In the genomic region with DNA sequence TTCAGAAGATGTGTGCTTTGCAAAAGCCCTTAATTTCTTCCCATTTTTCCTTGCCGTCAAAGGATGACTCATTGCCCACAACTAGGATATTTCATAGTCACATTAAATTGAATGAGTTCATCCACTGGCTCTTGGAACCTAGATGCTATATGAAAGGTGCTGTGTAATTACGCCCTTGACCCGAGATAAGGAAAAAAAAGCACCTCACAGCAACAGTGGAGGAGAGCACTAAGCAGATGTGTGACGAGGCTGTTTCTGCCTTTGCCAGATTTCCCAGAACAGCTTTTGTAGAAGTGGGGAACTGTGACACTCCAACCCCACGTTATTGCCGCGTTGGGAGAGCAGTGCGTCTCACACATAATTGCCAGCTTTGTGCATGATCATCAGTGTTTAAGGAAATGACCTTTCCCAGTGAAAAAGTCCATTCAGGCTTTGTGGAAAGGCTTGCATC, we compare ENCODE assay signal across 20 cellular contexts. TPM values are rescaled to one million over a fixed set of nuclear protein-coding genes. Genes with fewer than 3 reads are reported as not detected.
DNase-seq lines count a peak whose midpoint lies in the region; ATAC-seq and TF ChIP-seq lines count a peak whose summit lies in the region.
"Had no signal": no experiment of that assay in that cellular context is flagged by ENCODE, and none has a peak within 500 bp of the region (broad histone marks: within the 10 kb centered on the region; RNA-seq: fewer than 3 reads in every experiment).

No MANE protein-coding gene starts in this region.

- no peaks in the 10 kb centered on the region for H4K20me1 ChIP-seq in GM23248 (ENCODE audit: insufficient read depth)
- H4K20me1 ChIP-seq: BLaER1 treated with 17β-estradiol and CSF1 and Interleukin-3, amounts not matched to agents 10 nM and 100 nM had no signal

- H3K4me1 ChIP-seq in GM23248 (ENCODE audit: insufficient read depth) (no peaks in the 10 kb centered on the region), upper lobe of left lung (no peaks in the 10 kb centered on the region)
- H3K4me1 ChIP-seq: thyroid gland had no signal

- in situ Hi-C loops in GM23248 (cut with MboI): no loop called here

- H3K4me2 ChIP-seq in GM23248 (ENCODE audit: unreplicated experiment): no peak overlapping the region

- H3K9me3 Mint-ChIP-seq in neural crest cell: peaks cover under 1% of the 10 kb centered on the region
- H3K9me3 Mint-ChIP-seq: activated naive CD4-positive, alpha-beta T cell treated with anti-CD3 and anti-CD28 coated beads, Interleukin-2, amount 50 U/mL, for 72 hours; natural killer cell had no signal

- H3K4me1 Mint-ChIP-seq in neural crest cell: peaks cover 23% of the 10 kb centered on the region
- H3K4me1 Mint-ChIP-seq: activated CD4-positive, alpha-beta T cell treated with anti-CD3 and anti-CD28 coated beads for 36 hours had no signal

- no peak for TF ChIP-seq POLR2A in upper lobe of left lung (IDR thresholded peaks at IDR 0.05)

- DNase-seq in GM23248: peak; percentile 44
- DNase-seq in NCI-H226: peak; percentile 72
- DNase-seq in choroid plexus epithelial cell (ENCODE audit: low read depth): peak; percentile 36
- no peak for DNase-seq in neural crest cell (ENCODE audit: low read depth, low spot score)
- DNase-seq in NCI-H1436 treated with DMSO at 0.1 percent for 48 hours (lab: John Stamatoyannopoulos, UW): no peak
- no peak for DNase-seq in upper lobe of left lung
- no peak for DNase-seq in NCI-H2107 (lab: John Stamatoyannopoulos, UW)
- no peak for DNase-seq in UCSD-AML1 (lab: John Stamatoyannopoulos, UW; ENCODE audit: unreplicated experiment)
- DNase-seq: activated CD4-positive, alpha-beta T cell treated with anti-CD3 and anti-CD28 coated beads for 36 hours; central memory CD4-positive, alpha-beta T cell; hippocampal formation; natural killer cell; NCI-H510A treated with DMSO at 0.1 percent for 48 hours; stimulated activated CD4-positive, alpha-beta T cell treated with anti-CD3 and anti-CD28 coated beads, Interleukin-2, amount 100 ng/mL, for 24 hours; stimulated activated CD8-positive, alpha-beta memory T cell treated with anti-CD3 and anti-CD28 coated beads, Interleukin-4, amount 100 ng/mL, for 48 hours; thyroid gland had no signal

- no peak for TF ChIP-seq EP300 in upper lobe of left lung (IDR thresholded peaks at IDR 0.05)

- H3K27ac ChIP-seq in GM23248 (no peak overlapping the region), upper lobe of left lung (peak overlapping the region in 1 of 4 donors; percentile 22)
- H3K27ac ChIP-seq: thyroid gland had no signal

- 70 to 81% methylated on average over 8 of the region's 8 CpGs for WGBS in GM23248 (ENCODE audit: low coverage in 1 of 2, low lambda C conversion rate in 2 of 2, missing lambda C conversion rate in 2 of 2), 2 experiments
- whole genome bisulfite sequencing in upper lobe of left lung, 2 donors: 74 to 76% methylated on average over 8 of the region's 8 CpGs

- H2AFZ ChIP-seq in GM23248: no peak overlapping the region

- H3K36me3 Mint-ChIP-seq in neural crest cell (ENCODE audit: low read depth): peaks cover under 1% of the 10 kb centered on the region
- H3K36me3 Mint-ChIP-seq: activated naive CD4-positive, alpha-beta T cell treated with anti-CD3 and anti-CD28 coated beads, Interleukin-2, amount 50 U/mL, for 72 hours; natural killer cell had no signal

- ATAC-seq in upper lobe of left lung (ENCODE audit: low FRiP score in 2 of 2): no peak
- ATAC-seq: activated CD4-positive, alpha-beta T cell treated with anti-CD3 and anti-CD28 coated beads for 36 hours; activated naive CD4-positive, alpha-beta T cell treated with anti-CD3 and anti-CD28 coated beads, Interleukin-2, amount 50 U/mL, for 72 hours; left lobe of liver; natural killer cell; Panc1 had no signal

- H3K27me3 ChIP-seq in GM23248 (replicated peaks; ENCODE audit: insufficient read depth) (peaks cover 33% of the 10 kb centered on the region), upper lobe of left lung (no peaks in the 10 kb centered on the region)
- H3K27me3 ChIP-seq: BLaER1 treated with 17β-estradiol and CSF1 and Interleukin-3, amounts not matched to agents 10 nM and 100 nM; thyroid gland had no signal

- no peaks in the 10 kb centered on the region for H3K27me3 Mint-ChIP-seq in neural crest cell (ENCODE audit: low read depth)

- no peaks in the 10 kb centered on the region for H3K79me2 ChIP-seq in GM23248 (ENCODE audit: insufficient read depth)

- H3K4me3 ChIP-seq in GM23248 (no peak overlapping the region), choroid plexus epithelial cell (ENCODE audit: low read depth, low read length) (no peak overlapping the region), upper lobe of left lung (no peak overlapping the region)
- H3K4me3 ChIP-seq: BLaER1 treated with 17β-estradiol and CSF1 and Interleukin-3, amounts not matched to agents 10 nM and 100 nM; thyroid gland had no signal

- H3K9me2 ChIP-seq in GM23248 (ENCODE audit: insufficient read depth): no peaks in the 10 kb centered on the region

- H3K36me3 ChIP-seq in GM23248 (ENCODE audit: low read depth): no peaks in the 10 kb centered on the region
- H3K36me3 ChIP-seq in upper lobe of left lung: peaks cover 0 to 7% (median 4%) of the 10 kb centered on the region in 4 donors

- no peaks in the 10 kb centered on the region for H3F3A ChIP-seq in GM23248 (ENCODE audit: insufficient read depth)

- H3K9ac ChIP-seq in GM23248: no peak overlapping the region

- no peaks in the 10 kb centered on the region for H3K9me3 ChIP-seq in GM23248 (ENCODE audit: low read depth)
- H3K9me3 ChIP-seq in upper lobe of left lung: no peaks in the 10 kb centered on the region
- H3K9me3 ChIP-seq: thyroid gland had no signal

- H3K27ac Mint-ChIP-seq in neural crest cell (ENCODE audit: unreplicated experiment): peak overlapping the region; percentile 87
- H3K27ac Mint-ChIP-seq: activated CD4-positive, alpha-beta T cell treated with anti-CD3 and anti-CD28 coated beads for 36 hours; activated naive CD4-positive, alpha-beta T cell treated with anti-CD3 and anti-CD28 coated beads, Interleukin-2, amount 50 U/mL, for 72 hours; natural killer cell had no signal

- no peak overlapping the region for H3K4me3 Mint-ChIP-seq in neural crest cell
- H3K4me3 Mint-ChIP-seq: activated CD4-positive, alpha-beta T cell treated with anti-CD3 and anti-CD28 coated beads for 36 hours; natural killer cell had no signal

- TF ChIP-seq CTCF in choroid plexus epithelial cell (conservative IDR thresholded peaks at IDR 0.05; ENCODE audit: low read depth, low read length) (no peak), neural crest cell (conservative IDR thresholded peaks at IDR 0.05) (no peak), upper lobe of left lung (IDR thresholded peaks at IDR 0.05) (no peak)

RNA-seq across cellular contexts. Expression of a gene that starts 33.3 kb away (rescaled TPM):
- total RNA-seq in GM23248 (2014; rRNA removed; shearing (Covaris generic)): 42.4 and 46.9 TPM in 2 replicates
- 27.8 and 32.1 TPM in 2 replicates for polyA plus RNA-seq in GM23248 (2016; fragmentation: Nextera tagmentation; extraction: Ambion mirVana)
- total RNA-seq in neural crest cell (6.2 and 7.8 TPM in 2 replicates), upper lobe of left lung (10 to 100 TPM; 20.1 to 45.9 (median 23.6) TPM)

Comparison
In these comparisons a context has a peak if more than half of its experiments do, and no peak if none do; other contexts are left out.
1. DNase-seq: peak in GM23248 (single experiment), NCI-H226 (single experiment) and choroid plexus epithelial cell (single experiment); none in neural crest cell (single experiment), NCI-H1436 treated with DMSO at 0.1 percent for 48 hours (single experiment), upper lobe of left lung (0 of 2), NCI-H2107 (single experiment) and UCSD-AML1 (single experiment).